ENCODE assay signal across 13 cellular contexts in genomic region chr1:12475947-12476346, GRCh38.
DNase-seq lines count a peak whose midpoint lies in the region; ATAC-seq and TF ChIP-seq lines count a peak whose summit lies in the region.
"Had no signal": no experiment of that assay in that cellular context is flagged by ENCODE, and none has a peak within 500 bp of the region (broad histone marks: within the 10 kb centered on the region; RNA-seq: fewer than 3 reads in every experiment).

No MANE protein-coding gene starts in this region.

- no peak for TF ChIP-seq CTCF in lung (IDR thresholded peaks at IDR 0.05; ENCODE audit: control extremely low read depth, extremely low read depth)

- H3K4me3 ChIP-seq in lung (no peak overlapping the region), thymus (ENCODE audit: low read length) (no peak overlapping the region)

- H3K9me3 Mint-ChIP-seq in activated naive CD4-positive, alpha-beta T cell treated with anti-CD3 and anti-CD28 coated beads for 36 hours: no peaks in the 10 kb centered on the region
- no peaks in the 10 kb centered on the region for H3K9me3 Mint-ChIP-seq in activated T-helper 2 cell treated with anti-CD3 and anti-CD28 coated beads, Interferon-gamma antibody, Interleukin-2, Interleukin-4, amounts not matched to agents 10 μg/mL and 5 μg/mL and 100 μg/mL, durations not matched to agents 14 hours and 24 hours and 36 hours

- peaks cover 5% of the 10 kb centered on the region for H3K36me3 Mint-ChIP-seq in activated naive CD4-positive, alpha-beta T cell treated with anti-CD3 and anti-CD28 coated beads for 36 hours (ENCODE audit: low read depth)
- H3K36me3 Mint-ChIP-seq in activated T-helper 2 cell treated with anti-CD3 and anti-CD28 coated beads, Interferon-gamma antibody, Interleukin-2, Interleukin-4, amounts not matched to agents 10 μg/mL and 5 μg/mL and 100 μg/mL, durations not matched to agents 14 hours and 24 hours and 36 hours (ENCODE audit: low read depth): peaks cover 58% of the 10 kb centered on the region

- H3K27me3 ChIP-seq in lung (ENCODE audit: control insufficient read depth, insufficient read depth) (no peaks in the 10 kb centered on the region), thymus (ENCODE audit: control insufficient read depth, insufficient read depth) (no peaks in the 10 kb centered on the region)

- H3K4me1 ChIP-seq in lung (ENCODE audit: control insufficient read depth in 2 of 2, insufficient read depth in 2 of 2, low read length in 2 of 2) (peaks cover 45 to 46% of the 10 kb centered on the region in 2 donors), thymus (ENCODE audit: control insufficient read depth, insufficient read depth, low read length) (peaks cover 84% of the 10 kb centered on the region)

- no peaks in the 10 kb centered on the region for H3K27me3 Mint-ChIP-seq in activated naive CD4-positive, alpha-beta T cell treated with anti-CD3 and anti-CD28 coated beads for 36 hours (ENCODE audit: low read depth)
- no peaks in the 10 kb centered on the region for H3K27me3 Mint-ChIP-seq in activated T-helper 2 cell treated with anti-CD3 and anti-CD28 coated beads, Interferon-gamma antibody, Interleukin-2, Interleukin-4, amounts not matched to agents 10 μg/mL and 5 μg/mL and 100 μg/mL, durations not matched to agents 14 hours and 24 hours and 36 hours (ENCODE audit: low read depth)

- intact Hi-C loops in activated naive CD4-positive, alpha-beta T cell treated with anti-CD3 and anti-CD28 coated beads for 36 hours (cut with micrococcal nuclease): loop anchor here (10.0 kb wide), 1 partner anchor 411 kb away; the partner anchor contains the start of gene TNFRSF8
- intact Hi-C loops in activated T-helper 2 cell treated with anti-CD3 and anti-CD28 coated beads, Interferon-gamma antibody, Interleukin-2, Interleukin-4, amounts not matched to agents 10 μg/mL and 5 μg/mL and 100 μg/mL, durations not matched to agents 14 hours and 24 hours and 36 hours (cut with micrococcal nuclease): no loop called here

- CTCF ChIA-PET in activated naive CD4-positive, alpha-beta T cell treated with anti-CD3 and anti-CD28 coated beads for 36 hours (lab: Charles Lee): interaction anchor here (0.9 kb wide), 1 partner anchor 34 kb away, joined by 3 read pairs; no protein-coding TSS in a partner anchor

- DNase-seq in activated naive CD4-positive, alpha-beta T cell treated with anti-CD3 and anti-CD28 coated beads for 36 hours: no peak
- no peak for DNase-seq in activated naive CD4-positive, alpha-beta T cell treated with Interleukin-2 at 50 U/mL for 16 hours
- DNase-seq in activated T-helper 2 cell treated with anti-CD3 and anti-CD28 coated beads, Interferon-gamma antibody, Interleukin-2, Interleukin-4, amounts not matched to agents 10 μg/mL and 5 μg/mL and 100 μg/mL, durations not matched to agents 14 hours and 24 hours and 36 hours (ENCODE audit: low spot score): no peak
- DNase-seq in lung (ENCODE audit: low spot score): no peak
- no peak for DNase-seq in A172 (ENCODE audit: low spot score)
- DNase-seq in retina: no peak
- DNase-seq: amniotic stem cell, HCEC 1CT, NCI-H526, T-helper 9 cell had no signal

- WGBS in lung, 2 donors: 43 to 49% methylated on average over 2 of the region's 2 CpGs
- 18% methylated on average over 2 of the region's 2 CpGs for WGBS in thymus

- ATAC-seq in lung (ENCODE audit: insufficient read depth, low FRiP score) (peak; percentile 42), HG02610 (IDR thresholded peaks at IDR 0.05; ENCODE audit: unreplicated experiment) (no peak)

- H3K9me3 ChIP-seq in lung (ENCODE audit: control insufficient read depth in 2 of 2, insufficient read depth in 1 of 2, low read length in 1 of 2): no peaks in the 10 kb centered on the region
- no peaks in the 10 kb centered on the region for H3K9me3 ChIP-seq in thymus (ENCODE audit: control insufficient read depth)

- peaks cover 97% of the 10 kb centered on the region for H3K4me1 Mint-ChIP-seq in activated naive CD4-positive, alpha-beta T cell treated with anti-CD3 and anti-CD28 coated beads for 36 hours (ENCODE audit: low read depth)
- peaks cover 89% of the 10 kb centered on the region for H3K4me1 Mint-ChIP-seq in activated T-helper 2 cell treated with anti-CD3 and anti-CD28 coated beads, Interferon-gamma antibody, Interleukin-2, Interleukin-4, amounts not matched to agents 10 μg/mL and 5 μg/mL and 100 μg/mL, durations not matched to agents 14 hours and 24 hours and 36 hours (ENCODE audit: low read depth)

- peak overlapping the region; percentile 69 for H3K27ac Mint-ChIP-seq in activated naive CD4-positive, alpha-beta T cell treated with anti-CD3 and anti-CD28 coated beads for 36 hours
- H3K27ac Mint-ChIP-seq in activated T-helper 2 cell treated with anti-CD3 and anti-CD28 coated beads, Interferon-gamma antibody, Interleukin-2, Interleukin-4, amounts not matched to agents 10 μg/mL and 5 μg/mL and 100 μg/mL, durations not matched to agents 14 hours and 24 hours and 36 hours: peak overlapping the region; percentile 49

- H3K4me3 Mint-ChIP-seq in activated naive CD4-positive, alpha-beta T cell treated with anti-CD3 and anti-CD28 coated beads for 36 hours: no peak overlapping the region
- H3K4me3 Mint-ChIP-seq in activated T-helper 2 cell treated with anti-CD3 and anti-CD28 coated beads, Interferon-gamma antibody, Interleukin-2, Interleukin-4, amounts not matched to agents 10 μg/mL and 5 μg/mL and 100 μg/mL, durations not matched to agents 14 hours and 24 hours and 36 hours (ENCODE audit: low read depth): no peak overlapping the region

- H3K36me3 ChIP-seq in lung (ENCODE audit: control insufficient read depth in 2 of 2, insufficient read depth in 2 of 2, low read length in 2 of 2) (no peaks in the 10 kb centered on the region), thymus (ENCODE audit: control insufficient read depth, insufficient read depth) (peaks cover under 1% of the 10 kb centered on the region)

- peak overlapping the region in 1 of 2 donors; percentile 46 for H3K27ac ChIP-seq in lung (ENCODE audit: low read depth in 1 of 2, low read length in 1 of 2)
- peak overlapping the region; percentile 64 for H3K27ac ChIP-seq in thymus (ENCODE audit: low read depth)
- H3K27ac ChIP-seq: HL-60 had no signal
